22 cellular contexts compared by ENCODE assay signal in genomic region chr20:56755201-56755600, GRCh38.
"Had no signal": no experiment of that assay in that cellular context is flagged by ENCODE, and none has a peak within 500 bp of the region (broad histone marks: within the 10 kb centered on the region; RNA-seq: fewer than 3 reads in every experiment).

No MANE protein-coding gene starts in this region.

- H3K27ac ChIP-seq: brain microvascular endothelial cell, cardiac muscle cell, VCaP had no signal

- H3K36me3 ChIP-seq: brain microvascular endothelial cell, cardiac muscle cell had no signal

- DNase-seq: activated CD4-positive, alpha-beta memory T cell treated with anti-CD3 and anti-CD28 coated beads for 36 hours; activated CD4-positive, alpha-beta T cell treated with anti-CD3 and anti-CD28 coated beads, Interleukin-2, amount 10 ng/mL, durations not matched to agents 7 days and 5 days; activated CD4-positive, CD25-positive, alpha-beta regulatory T cell; activated CD8-positive, alpha-beta memory T cell treated with anti-CD3 and anti-CD28 coated beads for 24 hours; activated effector memory CD4-positive, alpha-beta T cell treated with anti-CD3 and anti-CD28 coated beads, Interleukin-2, amount 50 U/mL, for 16 hours; activated naive CD4-positive, alpha-beta T cell treated with Interleukin-2 at 50 U/mL for 16 hours; activated naive CD8-positive, alpha-beta T cell treated with anti-CD3 and anti-CD28 coated beads, Interleukin-2, amount 50 U/mL, for 24 hours; activated T-cell treated with anti-CD3 and anti-CD28 coated beads, Interleukin-2, amount 50 U/mL, for 4 hours; amygdala; brain microvascular endothelial cell; NCI-H1105; NCI-H1436 treated with DMSO at 0.1 percent for 48 hours; NCI-H187; NCI-H2081; NCI-H446; NCI-H524; PC-3; SHP77 treated with DMSO at 0.1 percent for 48 hours; T-helper 17 cell; T1000 had no signal

- H3K4me3 ChIP-seq: cardiac muscle cell had no signal
